ENCODE assay signal across 23 cellular contexts in genomic region chr5:116658830-116659229, GRCh38.
DNase-seq lines count a peak whose midpoint lies in the region; ATAC-seq, FAIRE-seq and TF ChIP-seq lines count a peak whose summit lies in the region.
"Had no signal": no experiment of that assay in that cellular context is flagged by ENCODE, and none has a peak within 500 bp of the region (broad histone marks: within the 10 kb centered on the region; RNA-seq: fewer than 3 reads in every experiment).

No MANE protein-coding gene starts in this region.

- CTCF ChIA-PET in RWPE1 (lab: Yijun Ruan, JAX), result no interaction called here

- H3K4me3 Mint-ChIP-seq in nephron (no peak overlapping the region), GM23338 (no peak overlapping the region)
- H3K4me3 Mint-ChIP-seq: B cell; CD4-positive, CD25-positive, alpha-beta regulatory T cell; CD8-positive, alpha-beta T cell; HFFc6 had no signal

- H3K27me3 Mint-ChIP-seq in nephron (ENCODE audit: low read depth) (no peaks in the 10 kb centered on the region), GM23338 (ENCODE audit: insufficient read depth, low read depth, poor library complexity) (peaks cover 2% of the 10 kb centered on the region)
- H3K27me3 Mint-ChIP-seq: CD4-positive, CD25-positive, alpha-beta regulatory T cell had no signal

- H3K79me1 ChIP-seq in mesendoderm (ENCODE audit: low read length), result no peaks in the 10 kb centered on the region

- H3K18ac ChIP-seq in mesendoderm (ENCODE audit: low read length), result no peak overlapping the region

- H4K8ac ChIP-seq in mesendoderm (ENCODE audit: low read depth, low read length), result no peak overlapping the region

- no peak for TF ChIP-seq POLR2A in GM12892 (IDR thresholded peaks at IDR 0.05; ENCODE audit: low read depth, low read length)

- H3K4me1 Mint-ChIP-seq in nephron, result peaks cover 29% of the 10 kb centered on the region
- H3K4me1 Mint-ChIP-seq in GM23338, result peaks cover 27% of the 10 kb centered on the region
- H3K4me1 Mint-ChIP-seq: B cell; CD4-positive, CD25-positive, alpha-beta regulatory T cell had no signal

- no peak overlapping the region for H3K9ac ChIP-seq in mesendoderm (ENCODE audit: low read length)
- H3K9ac ChIP-seq: BLaER1 had no signal

- H2BK5ac ChIP-seq in mesendoderm (ENCODE audit: low read length), result no peak overlapping the region

- H3K27ac Mint-ChIP-seq in nephron (peak overlapping the region in 2 of 3 experiments; percentile 8 to 61), GM23338 (no peak overlapping the region)
- H3K27ac Mint-ChIP-seq: B cell; CD4-positive, CD25-positive, alpha-beta regulatory T cell; CD8-positive, alpha-beta T cell; HFFc6 had no signal

- TF ChIP-seq CTCF in nephron (IDR thresholded peaks at IDR 0.05; ENCODE audit: unreplicated experiment in 3 of 3) (no peak), GM23338 (conservative IDR thresholded peaks at IDR 0.05; ENCODE audit: low read depth in 2 of 2) (no peak), RWPE1 (conservative IDR thresholded peaks at IDR 0.05; ENCODE audit: low read depth) (no peak)

- DNase-seq in GM12892 (ENCODE audit: insufficient read length) (no peak), GM19239 (ENCODE audit: insufficient read length, low spot score) (no peak), mesendoderm (no peak), GM23338 (ENCODE audit: low spot score) (no peak), RWPE1 (ENCODE audit: low spot score) (no peak)
- DNase-seq: CD4-positive, CD25-positive, alpha-beta regulatory T cell; CD8-positive, alpha-beta T cell; DMS 273 treated with DMSO at 0.1 percent for 48 hours; DMS79; EL; GDM1; GOT3; HFFc6 had no signal

- H3K36me3 Mint-ChIP-seq in nephron (ENCODE audit: low read depth), result peaks cover 3% of the 10 kb centered on the region
- H3K36me3 Mint-ChIP-seq in GM23338 (ENCODE audit: low read depth), result peaks cover 23% of the 10 kb centered on the region
- H3K36me3 Mint-ChIP-seq: CD4-positive, CD25-positive, alpha-beta regulatory T cell; CD8-positive, alpha-beta T cell had no signal

- H3K4me3 ChIP-seq in mesendoderm (ENCODE audit: low read length), result no peak overlapping the region
- H3K4me3 ChIP-seq in GM23338, result no peak overlapping the region
- H3K4me3 ChIP-seq: BLaER1, HAP-1 had no signal

- H3K9me2 ChIP-seq in GM23338 (ENCODE audit: insufficient read depth), result no peaks in the 10 kb centered on the region

- H3K36me3 ChIP-seq in mesendoderm (ENCODE audit: control insufficient read depth, insufficient read depth, low read length) (no peaks in the 10 kb centered on the region), GM23338 (ENCODE audit: insufficient read depth) (no peaks in the 10 kb centered on the region)
- H3K36me3 ChIP-seq: BLaER1, HAP-1 had no signal

- H3K27me3 ChIP-seq in mesendoderm (ENCODE audit: insufficient read depth, low read length, poor library complexity) (no peaks in the 10 kb centered on the region), GM23338 (ENCODE audit: insufficient read depth) (no peaks in the 10 kb centered on the region)
- H3K27me3 ChIP-seq: BLaER1 had no signal

- H2BK15ac ChIP-seq in mesendoderm (replicated peaks; ENCODE audit: low read depth), result no peak overlapping the region

- peaks cover 2% of the 10 kb centered on the region for H3K9me3 Mint-ChIP-seq in nephron
- H3K9me3 Mint-ChIP-seq in GM23338, result peaks cover 31% of the 10 kb centered on the region
- H3K9me3 Mint-ChIP-seq: CD8-positive, alpha-beta T cell had no signal

- FAIRE-seq in GM12892 (lab: Jason Lieb, UNC) (peak; percentile 78), GM19239 (lab: Jason Lieb, UNC) (peak; percentile 35)
- FAIRE-seq: A204.1, D721Med, GM12891, H54 had no signal

- H3K56ac ChIP-seq in mesendoderm (ENCODE audit: low read length), result no peak overlapping the region

- no peak overlapping the region for H2AFZ ChIP-seq in GM23338

- POLR2A ChIA-PET in RWPE1 (lab: Yijun Ruan, JAX; ENCODE audit: low non-redundant PET), result interaction anchor here (0.6 kb wide), 1 partner anchor 82 kb away, joined by 3 read pairs; no protein-coding TSS in a partner anchor

- H3K4me2 ChIP-seq in mesendoderm (ENCODE audit: low read length), result no peak overlapping the region
- H3K4me2 ChIP-seq in GM23338, result no peak overlapping the region
- H3K4me2 ChIP-seq: BLaER1 had no signal

- H2AK5ac ChIP-seq in mesendoderm (ENCODE audit: low read length), result no peak overlapping the region

- H3K79me2 ChIP-seq in mesendoderm (ENCODE audit: control insufficient read depth, insufficient read depth, low read length) (no peaks in the 10 kb centered on the region), GM23338 (replicated peaks; ENCODE audit: insufficient read depth) (no peaks in the 10 kb centered on the region)

- H4K5ac ChIP-seq in mesendoderm (ENCODE audit: low read length), result no peak overlapping the region

- no peak for ATAC-seq in GM23338
- ATAC-seq: CD8-positive, alpha-beta T cell had no signal

- H3K27ac ChIP-seq in mesendoderm (ENCODE audit: low read depth, low read length) (no peak overlapping the region), GM23338 (ENCODE audit: low read depth) (no peak overlapping the region), RWPE1 (no peak overlapping the region)
- H3K27ac ChIP-seq: 22Rv1, BLaER1, C4-2B had no signal

- no CpG with 5 or more reads among the region's 1 CpG for WGBS in mesendoderm (ENCODE audit: extremely low coverage, insufficient coverage, low lambda C conversion rate)

- no peak overlapping the region for H3K23ac ChIP-seq in mesendoderm (ENCODE audit: low read length)

- H3K4ac ChIP-seq in mesendoderm (ENCODE audit: low read depth, low read length), result no peak overlapping the region

- no peaks in the 10 kb centered on the region for H3F3A ChIP-seq in GM23338 (replicated peaks; ENCODE audit: low read depth)

- peaks cover 4% of the 10 kb centered on the region for H3K4me1 ChIP-seq in mesendoderm (ENCODE audit: control insufficient read depth, low read depth, low read length)
- peaks cover 25% of the 10 kb centered on the region for H3K4me1 ChIP-seq in GM23338 (ENCODE audit: insufficient read depth)
- H3K4me1 ChIP-seq: HAP-1 had no signal

- no peaks in the 10 kb centered on the region for H4K20me1 ChIP-seq in GM23338 (replicated peaks; ENCODE audit: insufficient read depth)
- H4K20me1 ChIP-seq: BLaER1 had no signal

- H2BK120ac ChIP-seq in mesendoderm (ENCODE audit: low read depth, low read length), result no peak overlapping the region

TF ChIP-seq in GM23338, 12 proteins besides CTCF, POLR2A, EP300 and RAD21 (continues in another document):
- TF ChIP-seq ZNF331 (CRISPR knock-in tag; IDR thresholded peaks at IDR 0.05; ENCODE audit: low read depth), result no peak
- TF ChIP-seq STAT1 (IDR thresholded peaks at IDR 0.05; ENCODE audit: unreplicated experiment), result no peak
- TF ChIP-seq EZH2phosphoT487 (IDR thresholded peaks at IDR 0.05; ENCODE audit: unreplicated experiment), result no peak
- TF ChIP-seq ZNF462 (CRISPR knock-in tag; IDR thresholded peaks at IDR 0.05), result no peak
